In the genomic region with DNA sequence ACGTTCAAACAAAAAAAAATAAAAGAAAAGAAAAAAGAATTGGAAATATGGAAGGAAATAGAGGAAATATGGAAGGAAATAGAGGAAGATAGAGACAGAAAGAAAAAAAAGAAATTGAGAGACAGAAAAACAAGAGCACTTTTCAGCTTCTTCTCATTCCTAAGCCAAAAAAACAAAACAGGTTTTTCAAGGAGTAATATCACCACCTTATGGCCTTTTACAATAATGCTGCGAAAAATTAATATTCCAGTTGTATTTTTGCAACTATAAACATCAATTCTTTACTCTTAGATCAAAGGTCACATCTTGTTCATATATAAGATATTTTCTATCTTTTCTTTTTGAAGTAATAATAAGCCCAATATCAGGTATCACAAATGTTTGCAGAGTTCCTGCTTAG, we compare ENCODE assay signal across 15 cellular contexts.
DNase-seq lines count a peak whose midpoint lies in the region; ATAC-seq and TF ChIP-seq lines count a peak whose summit lies in the region.
"Had no signal": no experiment of that assay in that cellular context is flagged by ENCODE, and none has a peak within 500 bp of the region (broad histone marks: within the 10 kb centered on the region; RNA-seq: fewer than 3 reads in every experiment).

No MANE protein-coding gene starts in this region.

- H3K9me3 ChIP-seq in A673 (ENCODE audit: low read depth, low read length, poor library complexity, severe bottlenecking): no peaks in the 10 kb centered on the region
- H3K9me3 ChIP-seq: upper lobe of left lung had no signal

- no peaks in the 10 kb centered on the region for H3K27me3 ChIP-seq in A673 (replicated peaks; ENCODE audit: insufficient read depth, low read depth, low read length, poor library complexity)
- H3K27me3 ChIP-seq: upper lobe of left lung had no signal

- POLR2A ChIA-PET in A673 (lab: Charles Lee; ENCODE audit: low non-redundant PET): no interaction called here

- no peak overlapping the region for H3K4me3 ChIP-seq in A673 (ENCODE audit: low read depth, low read length, poor library complexity, severe bottlenecking)
- H3K4me3 ChIP-seq: upper lobe of left lung had no signal

- no peak overlapping the region for H3K27ac Mint-ChIP-seq in HFFc6
- H3K27ac Mint-ChIP-seq: activated CD8-positive, alpha-beta T cell treated with anti-CD3 and anti-CD28 coated beads, Interleukin-2, amount 10 ng/mL, durations not matched to agents 7 days and 5 days; activated naive CD8-positive, alpha-beta T cell; CD4-positive, alpha-beta T cell; T-helper 1 cell treated with Interleukin-12 subunit alpha and Interleukin-12 subunit beta and Interleukin-4 antibody, amounts not matched to agents 30 μg/mL and 1 μg/mL, for 36 hours had no signal

- TF ChIP-seq CTCF in A673 (conservative IDR thresholded peaks at IDR 0.05; ENCODE audit: low read depth, low read length) (peak; percentile 55), HFFc6 (IDR thresholded peaks at IDR 0.05) (peak; percentile 47)

- intact Hi-C loops in A673 (cut with micrococcal nuclease; ENCODE audit: unreplicated experiment): loop anchor here (1.0 to 5.0 kb wide), 4 partner anchors 326 to 1051 kb away; no protein-coding TSS in a partner anchor

- no peak for ATAC-seq in GM21515 (IDR thresholded peaks at IDR 0.05; ENCODE audit: unreplicated experiment)
- ATAC-seq: activated CD8-positive, alpha-beta T cell treated with anti-CD3 and anti-CD28 coated beads, Interleukin-2, amount 10 ng/mL, durations not matched to agents 7 days and 5 days had no signal

- CTCF ChIA-PET in A673 (lab: Charles Lee): interaction anchor here (0.6 to 1.8 kb wide), 4 partner anchors 15 to 394 kb away, joined by 3 to 7 read pairs (median 4); no protein-coding TSS in a partner anchor

- H3K36me3 ChIP-seq in A673 (ENCODE audit: insufficient read depth, low read length, poor library complexity, severe bottlenecking): no peaks in the 10 kb centered on the region
- H3K36me3 ChIP-seq: upper lobe of left lung had no signal

- H3K9me3 Mint-ChIP-seq in HFFc6: peaks cover 11% of the 10 kb centered on the region; the same call in 1 of the 2 replicates
- H3K9me3 Mint-ChIP-seq: T-helper 1 cell treated with Interleukin-12 subunit alpha and Interleukin-12 subunit beta and Interleukin-4 antibody, amounts not matched to agents 30 μg/mL and 1 μg/mL, for 36 hours had no signal

- BruUV-seq in A673 (replicated peaks; lab: Mats Ljungman, UMichigan): no TSS peak

- H3K4me3 Mint-ChIP-seq in HFFc6: no peak overlapping the region
- H3K4me3 Mint-ChIP-seq: activated CD8-positive, alpha-beta T cell treated with anti-CD3 and anti-CD28 coated beads, Interleukin-2, amount 10 ng/mL, durations not matched to agents 7 days and 5 days; activated naive CD8-positive, alpha-beta T cell; CD4-positive, alpha-beta T cell; T-helper 1 cell treated with Interleukin-12 subunit alpha and Interleukin-12 subunit beta and Interleukin-4 antibody, amounts not matched to agents 30 μg/mL and 1 μg/mL, for 36 hours had no signal

- peaks cover 7% of the 10 kb centered on the region for H3K4me1 ChIP-seq in A673 (ENCODE audit: insufficient read depth, low read length, poor library complexity, severe bottlenecking)
- H3K4me1 ChIP-seq: upper lobe of left lung had no signal

- H3K27ac ChIP-seq in A673 (ENCODE audit: low read depth, low read length, poor library complexity, severe bottlenecking): no peak overlapping the region
- H3K27ac ChIP-seq: upper lobe of left lung had no signal

- peaks cover 3% of the 10 kb centered on the region; the same call in 1 of the 2 replicates for H3K27me3 Mint-ChIP-seq in HFFc6 (ENCODE audit: insufficient read depth)
- H3K27me3 Mint-ChIP-seq: activated naive CD8-positive, alpha-beta T cell; CD4-positive, alpha-beta T cell had no signal

- no peaks in the 10 kb centered on the region; the same call in 1 of the 2 replicates for H3K36me3 Mint-ChIP-seq in HFFc6 (ENCODE audit: low read depth)
- H3K36me3 Mint-ChIP-seq: activated naive CD8-positive, alpha-beta T cell had no signal

- peak; percentile 46 for DNase-seq in A673 (ENCODE audit: low spot score)
- no peak for DNase-seq in HFFc6
- peak; percentile 15 for DNase-seq in RKO (ENCODE audit: low spot score)
- DNase-seq in glomerular visceral epithelial cell (ENCODE audit: extremely low spot score): peak; percentile 5
- DNase-seq in C1 segment of cervical spinal cord (lab: John Stamatoyannopoulos, UW): no peak
- DNase-seq in NCI-H146 (lab: John Stamatoyannopoulos, UW): no peak
- no peak for DNase-seq in retina
- DNase-seq: activated CD8-positive, alpha-beta T cell treated with anti-CD3 and anti-CD28 coated beads, Interleukin-2, amount 10 ng/mL, durations not matched to agents 7 days and 5 days; CD4-positive, alpha-beta T cell; hypothalamus; midbrain; upper lobe of left lung had no signal

- H3K4me1 Mint-ChIP-seq in HFFc6 (ENCODE audit: low read depth): no peaks in the 10 kb centered on the region

Comparison
In these comparisons a context has a peak if more than half of its experiments do, and no peak if none do; other contexts are left out.
1. DNase-seq: peak in A673 (single experiment), RKO (single experiment) and glomerular visceral epithelial cell (single experiment); none in HFFc6 (single experiment), C1 segment of cervical spinal cord (0 of 14), NCI-H146 (single experiment) and retina (single experiment).